Comparison of ENCODE assay signal across 8 cellular contexts in the genomic region with DNA sequence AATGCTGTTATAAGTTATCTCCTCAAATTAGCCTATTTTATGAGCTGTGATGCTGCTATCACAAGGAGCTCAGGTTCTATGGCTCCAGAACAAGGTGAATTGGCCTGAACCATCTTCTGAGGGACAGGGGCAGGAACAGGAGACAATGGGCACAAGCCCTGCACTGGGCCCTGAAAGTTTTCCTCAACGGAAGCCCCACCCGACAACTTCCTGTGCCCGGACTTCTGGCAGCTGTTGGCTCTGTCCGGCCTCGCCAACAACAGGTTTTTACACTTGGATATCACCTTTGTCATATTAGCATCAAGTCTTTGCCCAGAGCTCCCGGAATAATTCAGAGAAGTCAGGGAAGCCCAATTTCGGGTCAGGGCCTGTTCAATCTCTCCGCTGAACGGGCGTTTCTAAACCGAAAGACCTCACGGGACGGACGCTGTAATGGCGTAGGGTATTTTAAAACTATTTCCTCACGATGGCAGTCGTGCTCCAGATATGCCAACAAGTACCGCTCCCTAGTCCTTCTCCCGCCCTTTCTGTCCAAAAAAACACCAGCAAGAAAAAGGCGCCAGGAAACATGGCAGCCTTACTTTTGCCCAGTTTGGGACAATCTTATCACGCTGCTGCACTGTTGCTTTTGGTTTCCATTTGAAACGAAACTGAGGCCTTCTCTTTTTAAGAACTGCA.
DNase-seq lines count a peak whose midpoint lies in the region; ATAC-seq, FAIRE-seq and TF ChIP-seq lines count a peak whose summit lies in the region.

No MANE protein-coding gene starts in this region.

- CTCF ChIA-PET in activated CD8-positive, alpha-beta T cell treated with anti-CD3 and anti-CD28 coated beads for 36 hours (lab: Charles Lee), result interaction anchor here (1.0 kb wide), 1 partner anchor 9 kb away, joined by 3 read pairs; no protein-coding TSS in a partner anchor

- no peak overlapping the region for H3K27ac Mint-ChIP-seq in activated CD8-positive, alpha-beta T cell treated with anti-CD3 and anti-CD28 coated beads for 36 hours

- peak overlapping the region in 2 of 4 donors; percentile 40 to 48 for H3K4me3 ChIP-seq in Peyer's patch
- peak overlapping the region in 1 of 3 donors; percentile 26 for H3K4me3 ChIP-seq in thyroid gland (replicated peaks in 1 of 3)

- TF ChIP-seq POLR2A in Peyer's patch (IDR thresholded peaks at IDR 0.05), result no peak
- TF ChIP-seq POLR2A in thyroid gland (IDR thresholded peaks at IDR 0.05), result no peak

- no peaks in the 10 kb centered on the region for H3K27me3 Mint-ChIP-seq in activated CD8-positive, alpha-beta T cell treated with anti-CD3 and anti-CD28 coated beads for 36 hours

- no peaks in the 10 kb centered on the region for H3K9me3 Mint-ChIP-seq in activated CD8-positive, alpha-beta T cell treated with anti-CD3 and anti-CD28 coated beads for 36 hours

- H3K36me3 ChIP-seq in Peyer's patch, result no peaks in the 10 kb centered on the region
- H3K36me3 ChIP-seq in thyroid gland, result no peaks in the 10 kb centered on the region

- H3K27ac ChIP-seq in 22Rv1, result peak overlapping the region; percentile 96
- peak overlapping the region in 2 of 4 donors; percentile 67 to 69 for H3K27ac ChIP-seq in Peyer's patch
- H3K27ac ChIP-seq in thyroid gland, result peak overlapping the region in 2 of 3 donors; percentile 56 to 89

- DNase-seq in Peyer's patch, result peak in 2 of 3 donors; percentile 80 to 90
- DNase-seq in frontal cortex (ENCODE audit: low spot score in 2 of 2), result peak in 1 of 2 donors; percentile 54
- no peak for DNase-seq in thyroid gland
- DNase-seq in activated CD8-positive, alpha-beta T cell treated with anti-CD3 and anti-CD28 coated beads for 36 hours, result no peak
- DNase-seq in activated CD4-positive, alpha-beta T cell treated with anti-CD3 and anti-CD28 coated beads, Interleukin-2, amount 50 U/mL, for 48 hours, result no peak

- 90 to 92% methylated on average over 20 to 22 of the region's 22 CpGs for WGBS in thyroid gland, 2 donors

- ATAC-seq in GM19328 (IDR thresholded peaks at IDR 0.05; ENCODE audit: unreplicated experiment) (peak; percentile 65), HG03457 (IDR thresholded peaks at IDR 0.05; ENCODE audit: unreplicated experiment) (no peak)
- no peak for ATAC-seq in activated CD8-positive, alpha-beta T cell treated with anti-CD3 and anti-CD28 coated beads for 36 hours

- H3K9me3 ChIP-seq in Peyer's patch (no peaks in the 10 kb centered on the region), thyroid gland (no peaks in the 10 kb centered on the region)

- intact Hi-C loops in thyroid gland (cut with DNase I), result no loop called here
- intact Hi-C loops in activated CD8-positive, alpha-beta T cell treated with anti-CD3 and anti-CD28 coated beads for 36 hours (cut with micrococcal nuclease), result no loop called here

- POLR2A ChIA-PET in activated CD8-positive, alpha-beta T cell treated with anti-CD3 and anti-CD28 coated beads for 36 hours (lab: Charles Lee), result no interaction called here

- no peak overlapping the region for H3K4me3 Mint-ChIP-seq in activated CD8-positive, alpha-beta T cell treated with anti-CD3 and anti-CD28 coated beads for 36 hours

- H3K27me3 ChIP-seq in Peyer's patch, result no peaks in the 10 kb centered on the region
- H3K27me3 ChIP-seq in thyroid gland, result no peaks in the 10 kb centered on the region

- FAIRE-seq in frontal cortex (lab: Jason Lieb, UNC), result peak; percentile 37

- TF ChIP-seq CTCF in 22Rv1 (IDR thresholded peaks at IDR 0.05) (peak; percentile 45), Peyer's patch (IDR thresholded peaks at IDR 0.05) (peak in 2 of 6 experiments; percentile 1 to 76), thyroid gland (IDR thresholded peaks at IDR 0.05) (peak in 2 of 6 experiments; percentile 65 to 74)
- TF ChIP-seq CTCF in activated CD8-positive, alpha-beta T cell treated with anti-CD3 and anti-CD28 coated beads for 36 hours (IDR thresholded peaks at IDR 0.05), result no peak

- H3K4me1 ChIP-seq in Peyer's patch (no peaks in the 10 kb centered on the region), thyroid gland (no peaks in the 10 kb centered on the region)

- H3K4me1 Mint-ChIP-seq in activated CD8-positive, alpha-beta T cell treated with anti-CD3 and anti-CD28 coated beads for 36 hours (ENCODE audit: low read depth), result peaks cover 12% of the 10 kb centered on the region

- H3K36me3 Mint-ChIP-seq in activated CD8-positive, alpha-beta T cell treated with anti-CD3 and anti-CD28 coated beads for 36 hours (ENCODE audit: low read depth), result peaks cover 2% of the 10 kb centered on the region

Comparison
In these comparisons a context has a peak if more than half of its experiments do, and no peak if none do; other contexts are left out.
1. DNase-seq: peak in Peyer's patch (2 of 3); none in thyroid gland (0 of 2), activated CD8-positive, alpha-beta T cell treated with anti-CD3 and anti-CD28 coated beads for 36 hours (single experiment) and activated CD4-positive, alpha-beta T cell treated with anti-CD3 and anti-CD28 coated beads, Interleukin-2, amount 50 U/mL, for 48 hours (0 of 2).